In the genomic region with DNA sequence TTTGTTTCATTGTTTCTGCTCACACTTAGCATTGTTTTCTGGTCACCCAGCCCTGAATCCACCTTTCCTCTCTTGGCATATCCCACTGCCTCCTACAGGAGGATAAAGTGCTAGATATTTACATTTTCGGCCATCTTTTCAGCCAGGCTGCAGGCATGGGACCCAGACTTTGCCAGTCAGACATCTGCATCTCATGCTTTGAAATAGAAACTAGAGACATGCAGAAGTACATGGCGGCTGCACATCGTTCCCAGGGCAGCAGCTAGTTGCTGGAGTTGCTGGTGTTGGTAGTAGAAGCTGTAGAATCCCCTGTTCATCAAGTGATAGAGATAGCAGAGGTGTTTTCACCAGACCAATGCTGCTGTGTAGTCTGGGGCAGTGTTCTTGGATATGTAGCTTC, we compare ENCODE assay signal across 24 cellular contexts. TPM values are rescaled to one million over a fixed set of nuclear protein-coding genes. Genes with fewer than 3 reads are reported as not detected.
DNase-seq lines count a peak whose midpoint lies in the region; ATAC-seq and TF ChIP-seq lines count a peak whose summit lies in the region.
"Had no signal": no experiment of that assay in that cellular context is flagged by ENCODE, and none has a peak within 500 bp of the region (broad histone marks: within the 10 kb centered on the region; RNA-seq: fewer than 3 reads in every experiment).

No MANE protein-coding gene starts in this region.

- peaks cover 93% of the 10 kb centered on the region for H3K4me1 Mint-ChIP-seq in stimulated activated naive CD8-positive, alpha-beta T cell treated with anti-CD3 and anti-CD28 coated beads, Interleukin-15, Interleukin-2, amounts not matched to agents 100 ng/mL and 50 ng/mL, for 24 hours (ENCODE audit: low read depth)
- peaks cover 11% of the 10 kb centered on the region for H3K4me1 Mint-ChIP-seq in MCF 10A (ENCODE audit: insufficient read depth, unreplicated experiment)

- H3K9me3 ChIP-seq in OCI-LY3 (ENCODE audit: insufficient read depth, low read length) (no peaks in the 10 kb centered on the region), smooth muscle cell (replicated peaks; ENCODE audit: low read depth) (no peaks in the 10 kb centered on the region)
- H3K9me3 ChIP-seq: esophagus muscularis mucosa had no signal

- TF ChIP-seq CTCF in OCI-LY3 (IDR thresholded peaks at IDR 0.05; ENCODE audit: low read depth, low read length) (no peak), dorsolateral prefrontal cortex (IDR thresholded peaks at IDR 0.05 in 54 of 56, conservative IDR thresholded peaks at IDR 0.05 in 2 of 56; ENCODE audit: low read depth in 1 of 56, partially characterized antibody in 56 of 56) (no peak), smooth muscle cell (IDR thresholded peaks at IDR 0.05; ENCODE audit: borderline replicate concordance, insufficient read depth, poor library complexity, severe bottlenecking) (no peak), MCF 10A (IDR thresholded peaks at IDR 0.05; ENCODE audit: unreplicated experiment) (no peak)

- H2AFZ ChIP-seq in OCI-LY3 (ENCODE audit: low read depth, low read length), result peak overlapping the region; percentile 7; the same call in 1 of the 2 replicates
- H2AFZ ChIP-seq in smooth muscle cell (ENCODE audit: low read depth), result no peak overlapping the region

- peak overlapping the region; percentile 50 for H3K9ac ChIP-seq in OCI-LY3 (ENCODE audit: low read length)
- no peak overlapping the region for H3K9ac ChIP-seq in smooth muscle cell (ENCODE audit: low read depth)

- H3K27ac ChIP-seq in OCI-LY3 (ENCODE audit: low read length), result peak overlapping the region; percentile 60
- peak overlapping the region in 36 of 59 donors; percentile 1 to 88 (median 39) for H3K27ac ChIP-seq in dorsolateral prefrontal cortex
- H3K27ac ChIP-seq in smooth muscle cell (ENCODE audit: low read depth), result no peak overlapping the region

- no peaks in the 10 kb centered on the region for H3K27me3 Mint-ChIP-seq in stimulated activated naive CD8-positive, alpha-beta T cell treated with anti-CD3 and anti-CD28 coated beads, Interleukin-15, Interleukin-2, amounts not matched to agents 100 ng/mL and 50 ng/mL, for 24 hours
- H3K27me3 Mint-ChIP-seq in MCF 10A (ENCODE audit: insufficient read depth, unreplicated experiment), result no peaks in the 10 kb centered on the region
- H3K27me3 Mint-ChIP-seq: activated CD8-positive, alpha-beta memory T cell treated with anti-CD3 and anti-CD28 coated beads, Interleukin-2, amount 10 ng/mL, durations not matched to agents 7 days and 5 days; central memory CD8-positive, alpha-beta T cell had no signal

- peaks cover 56% of the 10 kb centered on the region for H3K36me3 Mint-ChIP-seq in stimulated activated naive CD8-positive, alpha-beta T cell treated with anti-CD3 and anti-CD28 coated beads, Interleukin-15, Interleukin-2, amounts not matched to agents 100 ng/mL and 50 ng/mL, for 24 hours (ENCODE audit: low read depth)
- peaks cover 19% of the 10 kb centered on the region for H3K36me3 Mint-ChIP-seq in MCF 10A (ENCODE audit: insufficient read depth, unreplicated experiment)

- H3F3A ChIP-seq in smooth muscle cell (ENCODE audit: low read depth), result no peaks in the 10 kb centered on the region

- peak overlapping the region; percentile 86 for H3K4me2 ChIP-seq in OCI-LY3 (ENCODE audit: low read length)
- no peak overlapping the region for H3K4me2 ChIP-seq in smooth muscle cell

- intact Hi-C loops in dorsolateral prefrontal cortex (cut with DNase I), result no loop called here
- intact Hi-C loops in MCF 10A (cut with micrococcal nuclease), result no loop called here

- no TSS peak for BruUV-seq in MCF 10A (replicated peaks; lab: Mats Ljungman, UMichigan)

- CTCF ChIA-PET in MCF 10A (lab: Yijun Ruan, JAX), result interaction anchor here (1.0 to 4.1 kb wide), 4 partner anchors 9 to 63 kb away, joined by 4 to 24 read pairs (median 10); a partner anchor contains a TSS

- 94% methylated on average over 3 of the region's 3 CpGs for WGBS in smooth muscle cell (ENCODE audit: low lambda C conversion rate)

- H3K4me3 ChIP-seq in OCI-LY3 (ENCODE audit: low read length), result peak overlapping the region; percentile 58
- H3K4me3 ChIP-seq in dorsolateral prefrontal cortex, result no peak overlapping the region
- H3K4me3 ChIP-seq in smooth muscle cell, result no peak overlapping the region
- H3K4me3 ChIP-seq: esophagus muscularis mucosa had no signal

- H4K20me1 ChIP-seq in OCI-LY3 (ENCODE audit: insufficient read depth, low read length) (no peaks in the 10 kb centered on the region), smooth muscle cell (ENCODE audit: low read depth) (no peaks in the 10 kb centered on the region)

- peaks cover 63% of the 10 kb centered on the region for H3K4me1 ChIP-seq in OCI-LY3 (ENCODE audit: low read length)
- no peaks in the 10 kb centered on the region for H3K4me1 ChIP-seq in smooth muscle cell (ENCODE audit: low read depth)

- no peak overlapping the region for H3K4me3 Mint-ChIP-seq in stimulated activated naive CD8-positive, alpha-beta T cell treated with anti-CD3 and anti-CD28 coated beads, Interleukin-15, Interleukin-2, amounts not matched to agents 100 ng/mL and 50 ng/mL, for 24 hours
- H3K4me3 Mint-ChIP-seq in MCF 10A (ENCODE audit: unreplicated experiment), result no peak overlapping the region
- H3K4me3 Mint-ChIP-seq: activated CD8-positive, alpha-beta memory T cell treated with anti-CD3 and anti-CD28 coated beads, Interleukin-2, amount 10 ng/mL, durations not matched to agents 7 days and 5 days; central memory CD8-positive, alpha-beta T cell; T-helper 2 cell treated with Interferon-gamma antibody and Interleukin-4, amounts not matched to agents 5 μg/mL and 100 μg/mL, for 36 hours had no signal

- DNase-seq in stimulated activated naive CD8-positive, alpha-beta T cell treated with anti-CD3 and anti-CD28 coated beads, Interleukin-15, Interleukin-2, amounts not matched to agents 100 U/mL and 50 U/mL, for 24 hours, result no peak
- DNase-seq in dorsolateral prefrontal cortex (no peak), smooth muscle cell (lab: John Stamatoyannopoulos, UW; ENCODE audit: unreplicated experiment) (no peak), MCF 10A (ENCODE audit: unreplicated experiment) (no peak)
- DNase-seq: activated CD8-positive, alpha-beta memory T cell treated with anti-CD3 and anti-CD28 coated beads, Interleukin-2, amount 10 ng/mL, durations not matched to agents 7 days and 5 days; activated gamma-delta T cell treated with Interleukin-2 at 50 U/mL for 16 hours; anterior cingulate cortex; DMS153; effector CD4-positive, alpha-beta T cell; GF-D8; midbrain; NCI-H1417 treated with DMSO at 0.1 percent for 48 hours; OCI-M1; stimulated activated CD4-positive, alpha-beta T cell treated with anti-CD3 and anti-CD28 coated beads, Interleukin-2, amount 100 ng/mL, for 48 hours; substantia nigra had no signal

- no peaks in the 10 kb centered on the region for H3K27me3 ChIP-seq in OCI-LY3 (ENCODE audit: low read depth, low read length)
- no peaks in the 10 kb centered on the region for H3K27me3 ChIP-seq in dorsolateral prefrontal cortex
- peaks cover 13% of the 10 kb centered on the region for H3K27me3 ChIP-seq in smooth muscle cell (ENCODE audit: low read depth)
- H3K27me3 ChIP-seq: esophagus muscularis mucosa had no signal

- no peak for ATAC-seq in stimulated activated naive CD8-positive, alpha-beta T cell treated with anti-CD3 and anti-CD28 coated beads, Interleukin-15, Interleukin-2, amounts not matched to agents 100 U/mL and 50 U/mL, for 24 hours
- ATAC-seq in HG02973 (IDR thresholded peaks at IDR 0.05; ENCODE audit: unreplicated experiment) (no peak), GM19463 (IDR thresholded peaks at IDR 0.05; ENCODE audit: unreplicated experiment) (no peak)
- ATAC-seq: activated CD8-positive, alpha-beta memory T cell treated with anti-CD3 and anti-CD28 coated beads, Interleukin-2, amount 10 ng/mL, durations not matched to agents 7 days and 5 days had no signal

- H3K9me3 Mint-ChIP-seq in stimulated activated naive CD8-positive, alpha-beta T cell treated with anti-CD3 and anti-CD28 coated beads, Interleukin-15, Interleukin-2, amounts not matched to agents 100 ng/mL and 50 ng/mL, for 24 hours, result no peaks in the 10 kb centered on the region
- no peaks in the 10 kb centered on the region for H3K9me3 Mint-ChIP-seq in MCF 10A (ENCODE audit: unreplicated experiment)
- H3K9me3 Mint-ChIP-seq: central memory CD8-positive, alpha-beta T cell; T-helper 2 cell treated with Interferon-gamma antibody and Interleukin-4, amounts not matched to agents 5 μg/mL and 100 μg/mL, for 36 hours had no signal

- POLR2A ChIA-PET in MCF 10A (lab: Yijun Ruan, JAX), result interaction anchor here (0.9 kb wide), 1 partner anchor 17 kb away, joined by 3 read pairs; no protein-coding TSS in a partner anchor

- peaks cover 12% of the 10 kb centered on the region for H3K36me3 ChIP-seq in OCI-LY3 (replicated peaks; ENCODE audit: low read depth, low read length)
- no peaks in the 10 kb centered on the region for H3K36me3 ChIP-seq in smooth muscle cell (ENCODE audit: low read depth)

- H3K79me2 ChIP-seq in OCI-LY3 (ENCODE audit: low read length) (peaks cover 24% of the 10 kb centered on the region), smooth muscle cell (ENCODE audit: low read depth) (no peaks in the 10 kb centered on the region)

- peak overlapping the region; percentile 49 for H3K27ac Mint-ChIP-seq in stimulated activated naive CD8-positive, alpha-beta T cell treated with anti-CD3 and anti-CD28 coated beads, Interleukin-15, Interleukin-2, amounts not matched to agents 100 ng/mL and 50 ng/mL, for 24 hours
- H3K27ac Mint-ChIP-seq in MCF 10A (ENCODE audit: low read depth, unreplicated experiment), result no peak overlapping the region
- H3K27ac Mint-ChIP-seq: activated CD8-positive, alpha-beta memory T cell treated with anti-CD3 and anti-CD28 coated beads, Interleukin-2, amount 10 ng/mL, durations not matched to agents 7 days and 5 days; T-helper 2 cell treated with Interferon-gamma antibody and Interleukin-4, amounts not matched to agents 5 μg/mL and 100 μg/mL, for 36 hours had no signal

RNA-seq across cellular contexts. Expression of a gene that starts 18.7 kb away (rescaled TPM):
- 10 to 100 TPM; 18.3 to 63.7 (median 43.9) TPM for total RNA-seq in dorsolateral prefrontal cortex
- 1.1 and 1.2 TPM in 2 replicates for total RNA-seq in smooth muscle cell
- 0.49 and 0.61 TPM in 2 replicates for polyA plus RNA-seq in smooth muscle cell
- 18.9 and 29.2 TPM in 2 replicates for total RNA-seq in MCF 10A (2022)

RNA-seq across cellular contexts. Expression of a gene that starts 47.1 kb away (rescaled TPM):
- total RNA-seq in dorsolateral prefrontal cortex (1 to 10 TPM in 29 of 120 experiments, under 1 TPM in 51, not detected in 40; 0.21 to 5.8 (median 0.75) TPM), smooth muscle cell (3.4 and 6.9 TPM in 2 replicates), MCF 10A (2022) (0.26 TPM in 1 of 2 replicates, not detected in the other)
- 1.9 and 2.3 TPM in 2 replicates for polyA plus RNA-seq in smooth muscle cell
- total RNA-seq: esophagus muscularis mucosa, glomerular endothelial cell had no signal
- polyA plus RNA-seq: AG04450 had no signal

RNA-seq across cellular contexts. Expression of a gene that starts 53.8 kb away (rescaled TPM):
- total RNA-seq in dorsolateral prefrontal cortex (100 to 1,000 TPM in 8 of 120 experiments, 10 to 100 TPM in 106, 1 to 10 TPM in 6; 7.4 to 523 (median 26.5) TPM), smooth muscle cell (2,305 and 2,362 TPM in 2 replicates), MCF 10A (2022) (25.4 and 25.6 TPM in 2 replicates)
- 3,088 and 4,814 TPM in 2 replicates for polyA plus RNA-seq in smooth muscle cell
